ENCODE assay signal across 9 cellular contexts in genomic region chr19:996051-996838, GRCh38. TPM values are rescaled to one million over a fixed set of nuclear protein-coding genes. Genes with fewer than 3 reads are reported as not detected.
A peak's percentile ranks its signal among the peaks of the same experiment; 100 is the strongest.
DNase-seq lines count a peak whose midpoint lies in the region; ATAC-seq and TF ChIP-seq lines count a peak whose summit lies in the region.
"Had no signal": no experiment of that assay in that cellular context is flagged by ENCODE, and none has a peak within 500 bp of the region (broad histone marks: within the 10 kb centered on the region; RNA-seq: fewer than 3 reads in every experiment).

No MANE protein-coding gene starts in this region.

- no TSS peak for BruUV-seq in MCF 10A (replicated peaks; lab: Mats Ljungman, UMichigan)

- CTCF ChIA-PET in MCF 10A (lab: Yijun Ruan, JAX) = interaction anchor here (0.6 kb wide), 2 partner anchors 25 to 215 kb away, joined by 3 to 4 read pairs; no protein-coding TSS in a partner anchor

- H3K27me3 ChIP-seq in HUES64 (ENCODE audit: insufficient read depth, low read length) (peaks cover 33% of the 10 kb centered on the region), WERI-Rb-1 (ENCODE audit: insufficient read depth, low read depth, severe bottlenecking) (peaks cover 52% of the 10 kb centered on the region), ascending aorta (peaks cover 11% of the 10 kb centered on the region)

- H3K9me3 Mint-ChIP-seq in MCF 10A (ENCODE audit: unreplicated experiment) (no peaks in the 10 kb centered on the region), natural killer cell (no peaks in the 10 kb centered on the region)

- H3K9me3 ChIP-seq in HUES64 (ENCODE audit: insufficient read depth, low read depth, low read length) (no peaks in the 10 kb centered on the region), WERI-Rb-1 (ENCODE audit: severe bottlenecking) (peaks cover 2% of the 10 kb centered on the region), ascending aorta (no peaks in the 10 kb centered on the region)

- H3K27me3 Mint-ChIP-seq in MCF 10A (ENCODE audit: insufficient read depth, unreplicated experiment) = peaks cover 17% of the 10 kb centered on the region
- peaks cover 9 to 22% of the 10 kb centered on the region in 2 donors for H3K27me3 Mint-ChIP-seq in natural killer cell (ENCODE audit: low read depth in 2 of 2)

- ATAC-seq in natural killer cell (peak; percentile 72 to 79 (median 73)), GM19023 (IDR thresholded peaks at IDR 0.05; ENCODE audit: unreplicated experiment) (no peak)

- H3K4me1 Mint-ChIP-seq in MCF 10A (ENCODE audit: insufficient read depth, unreplicated experiment) (peaks cover 6% of the 10 kb centered on the region), natural killer cell (peaks cover 7 to 13% of the 10 kb centered on the region in 2 donors)

- 33% methylated on average over 64 of the region's 64 CpGs for WGBS in HUES64

- H3K4me3 Mint-ChIP-seq in MCF 10A (ENCODE audit: unreplicated experiment) (peak overlapping the region; percentile 54), natural killer cell (peak overlapping the region; percentile 78)

- H3K27ac Mint-ChIP-seq in MCF 10A (ENCODE audit: low read depth, unreplicated experiment) (no peak overlapping the region), natural killer cell (peak overlapping the region; percentile 84 to 94)

- POLR2A ChIA-PET in MCF 10A (lab: Yijun Ruan, JAX) = interaction anchor here (0.6 to 3.9 kb wide), 9 partner anchors 8 to 226 kb away, joined by 3 to 32 read pairs (median 5); partner anchors contain the start of genes CNN2 and WDR18

- peaks cover 19% of the 10 kb centered on the region for H3K36me3 ChIP-seq in HUES64 (ENCODE audit: insufficient read depth, low read length)
- H3K36me3 ChIP-seq in WERI-Rb-1 = peaks cover 15% of the 10 kb centered on the region
- H3K36me3 ChIP-seq in ascending aorta = peaks cover 7 to 32% of the 10 kb centered on the region in 2 donors

- H3K27ac ChIP-seq in HUES64 (ENCODE audit: low read depth, low read length) (no peak overlapping the region), WERI-Rb-1 (no peak overlapping the region), ascending aorta (no peak overlapping the region)

- TF ChIP-seq CTCF in WERI-Rb-1 (IDR thresholded peaks at IDR 0.05; ENCODE audit: low read depth, low read length) = no peak
- no peak for TF ChIP-seq CTCF in MCF 10A (IDR thresholded peaks at IDR 0.05; ENCODE audit: unreplicated experiment)
- TF ChIP-seq CTCF in natural killer cell (IDR thresholded peaks at IDR 0.05) = no peak
- TF ChIP-seq CTCF in ascending aorta (IDR thresholded peaks at IDR 0.05) = no peak

- H3K9ac ChIP-seq in HUES64 (ENCODE audit: low read depth, low read length) = no peak overlapping the region

- peak overlapping the region; percentile 6; the same call in 1 of the 2 replicates for H3K4me3 ChIP-seq in HUES64 (ENCODE audit: low read length)
- H3K4me3 ChIP-seq in WERI-Rb-1 (ENCODE audit: low read depth, low read length) = peak overlapping the region; percentile 13
- H3K4me3 ChIP-seq in ascending aorta = no peak overlapping the region

- peak; percentile 58 for DNase-seq in AG08395 (ENCODE audit: low spot score)
- peak; percentile 68 for DNase-seq in WERI-Rb-1
- DNase-seq in MCF 10A (ENCODE audit: unreplicated experiment) = peak; percentile 52
- peak; percentile 75 for DNase-seq in natural killer cell
- no peak for DNase-seq in middle frontal gyrus (ENCODE audit: extremely low spot score, low spot score)
- DNase-seq in ascending aorta (ENCODE audit: low spot score in 2 of 2) = no peak

- intact Hi-C loops in MCF 10A (cut with micrococcal nuclease) = no loop called here
- intact Hi-C loops in natural killer cell (cut with micrococcal nuclease) = no loop called here
- intact Hi-C loops in ascending aorta (cut with DNase I) = no loop called here

- H3K4me1 ChIP-seq in HUES64 (ENCODE audit: insufficient read depth, low read length) = no peaks in the 10 kb centered on the region
- H3K4me1 ChIP-seq in ascending aorta = peaks cover 0 to 9% of the 10 kb centered on the region in 2 donors

- H3K36me3 Mint-ChIP-seq in MCF 10A (ENCODE audit: insufficient read depth, unreplicated experiment) (peaks cover 17% of the 10 kb centered on the region), natural killer cell (no peaks in the 10 kb centered on the region)

RNA-seq across cellular contexts. Expression of gene GRIN3B, which starts 4.0 kb away (rescaled TPM):
- polyA plus RNA-seq in HUES64 (2013, experiment 1 of 2) = not detected
- 0.19 TPM for polyA plus RNA-seq in HUES64 (2013, experiment 2 of 2)
- not detected in 2 replicates for total RNA-seq in MCF 10A (2022)
- total RNA-seq in natural killer cell = under 1 TPM in 2 of 3 donors, not detected in 1; 0.09 to 0.15 TPM
- total RNA-seq in ascending aorta = not detected

RNA-seq across cellular contexts. Expression of gene WDR18, which starts 12.1 kb away (rescaled TPM):
- polyA plus RNA-seq in HUES64 (2013, experiment 1 of 2) = 64.6 TPM
- polyA plus RNA-seq in HUES64 (2013, experiment 2 of 2) = 57.8 TPM
- 81.9 and 96.7 TPM in 2 replicates for total RNA-seq in MCF 10A (2022)
- 10 to 100 TPM; 17.5 to 25.4 (median 22.7) TPM for total RNA-seq in natural killer cell
- total RNA-seq in ascending aorta = 65.7 TPM

RNA-seq across cellular contexts. Expression of gene TMEM259, which starts 24.7 kb away (rescaled TPM):
- polyA plus RNA-seq in HUES64 (2013, experiment 1 of 2) = 77.5 TPM
- 85.2 TPM for polyA plus RNA-seq in HUES64 (2013, experiment 2 of 2)
- total RNA-seq in MCF 10A (2022) = 130 and 146 TPM in 2 replicates
- 100 to 1,000 TPM; 310 to 354 (median 317) TPM for total RNA-seq in natural killer cell
- 452 TPM for total RNA-seq in ascending aorta

RNA-seq across cellular contexts. Expression of gene RNU6-2, which starts 25.1 kb away (rescaled TPM):
- under 0.01 TPM for polyA plus RNA-seq in HUES64 (2013, experiment 1 of 2)
- under 0.01 TPM for polyA plus RNA-seq in HUES64 (2013, experiment 2 of 2)
- total RNA-seq in MCF 10A (2022) = not detected in 2 replicates
- total RNA-seq in natural killer cell = not detected
- total RNA-seq in ascending aorta = not detected
- total RNA-seq: dermis microvascular lymphatic vessel endothelial cell had no signal

RNA-seq across cellular contexts. Expression of gene CNN2, which starts 30.2 kb away (rescaled TPM):
- 281 TPM for polyA plus RNA-seq in HUES64 (2013, experiment 1 of 2)
- 262 TPM for polyA plus RNA-seq in HUES64 (2013, experiment 2 of 2)
- total RNA-seq in MCF 10A (2022) = 112 and 166 TPM in 2 replicates
- 100 to 1,000 TPM; 163 to 276 (median 179) TPM for total RNA-seq in natural killer cell
- total RNA-seq in ascending aorta = 79.1 TPM

Comparison
In these comparisons a context has a peak if more than half of its experiments do, and no peak if none do; other contexts are left out.
1. DNase-seq: peak in AG08395 (single experiment), WERI-Rb-1 (single experiment), MCF 10A (single experiment) and natural killer cell (single experiment); none in middle frontal gyrus (single experiment) and ascending aorta (0 of 2).
2. H3K4me3 ChIP-seq: peak in HUES64 (single experiment) and WERI-Rb-1 (single experiment); none in ascending aorta (0 of 2).